36 cellular contexts compared by ENCODE assay signal in genomic region chr11:276219-276618, GRCh38. TPM values are rescaled to one million over a fixed set of nuclear protein-coding genes. Genes with fewer than 3 reads are reported as not detected.
"Had no signal": no experiment of that assay in that cellular context is flagged by ENCODE, and none has a peak within 500 bp of the region (broad histone marks: within the 10 kb centered on the region; RNA-seq: fewer than 3 reads in every experiment).

No MANE protein-coding gene starts in this region.

- H3K4me3 ChIP-seq: adrenal gland, body of pancreas, colonic mucosa, esophagus squamous epithelium, gastroesophageal sphincter, heart right ventricle had no signal

- H3K36me3 ChIP-seq: adrenal gland, colonic mucosa, esophagus squamous epithelium, gastroesophageal sphincter, heart right ventricle, WERI-Rb-1 had no signal

- H3K27ac Mint-ChIP-seq: activated B cell treated with CpG ODN at 0.5 μM for 24 hours; activated T-helper 17 cell treated with anti-CD3 and anti-CD28 coated beads, Interleukin-2, amount 50 U/mL, for 72 hours; T-helper 2 cell treated with Interferon-gamma antibody and Interleukin-4, amounts not matched to agents 5 μg/mL and 100 μg/mL, for 36 hours had no signal

- ATAC-seq: activated CD4-positive, CD25-positive, alpha-beta regulatory T cell treated with anti-CD3 and anti-CD28 coated beads, Interleukin-2, amount 50 U/mL, for 24 hours; activated CD8-positive, alpha-beta T cell treated with anti-CD3 and anti-CD28 coated beads for 36 hours; activated naive CD4-positive, alpha-beta T cell treated with anti-CD3 and anti-CD28 coated beads, Interleukin-2, amount 50 U/mL, for 72 hours; activated naive CD8-positive, alpha-beta T cell treated with anti-CD3 and anti-CD28 coated beads, Interleukin-2, amount 50 U/mL, for 24 hours; activated T-cell treated with anti-CD3 and anti-CD28 coated beads, Interleukin-2, amount 50 U/mL, for 4 hours; activated T-helper 17 cell treated with anti-CD3 and anti-CD28 coated beads, Interleukin-2, amount 50 U/mL, for 72 hours; body of pancreas; gastroesophageal sphincter; heart right ventricle; T-helper 17 cell had no signal

- H3K27me3 Mint-ChIP-seq: activated T-helper 17 cell treated with anti-CD3 and anti-CD28 coated beads, Interleukin-2, amount 50 U/mL, for 72 hours had no signal

- H3K9me3 ChIP-seq: adrenal gland, body of pancreas, colonic mucosa, esophagus squamous epithelium, gastroesophageal sphincter had no signal

- H3K27ac ChIP-seq: adrenal gland, body of pancreas, colonic mucosa, epithelial cell of prostate, esophagus squamous epithelium, gastroesophageal sphincter, WERI-Rb-1 had no signal

- H3K4me3 Mint-ChIP-seq: activated B cell treated with CpG ODN at 0.5 μM for 24 hours; activated CD8-positive, alpha-beta T cell treated with anti-CD3 and anti-CD28 coated beads for 36 hours; activated naive CD8-positive, alpha-beta T cell treated with anti-CD3 and anti-CD28 coated beads, Interleukin-2, amount 50 U/mL, for 24 hours; activated T-cell treated with anti-CD3 and anti-CD28 coated beads, Interleukin-2, amount 50 U/mL, for 4 hours; activated T-helper 17 cell treated with anti-CD3 and anti-CD28 coated beads, Interleukin-2, amount 50 U/mL, for 72 hours; T-helper 17 cell; T-helper 2 cell treated with Interferon-gamma antibody and Interleukin-4, amounts not matched to agents 5 μg/mL and 100 μg/mL, for 36 hours had no signal

- DNase-seq: activated B cell treated with CpG ODN at 0.5 μM for 24 hours; activated CD4-positive, alpha-beta T cell treated with anti-CD3 and anti-CD28 coated beads for 48 hours; activated CD4-positive, alpha-beta T cell treated with anti-CD3 and anti-CD28 coated beads, Interleukin-2, amount 50 U/mL, for 1 hour; activated CD4-positive, alpha-beta T cell treated with anti-CD3 and anti-CD28 coated beads, Interleukin-2, amount 50 U/mL, for 48 hours; activated CD8-positive, alpha-beta T cell treated with anti-CD3 and anti-CD28 coated beads for 36 hours; activated effector memory CD4-positive, alpha-beta T cell treated with Interleukin-2 at 50 U/mL for 16 hours; activated gamma-delta T cell treated with Interleukin-2 at 50 U/mL for 16 hours; activated naive CD4-positive, alpha-beta T cell treated with Interleukin-2 at 50 U/mL for 16 hours; activated naive CD8-positive, alpha-beta T cell treated with anti-CD3 and anti-CD28 coated beads, Interleukin-2, amount 50 U/mL, for 24 hours; activated T-cell treated with anti-CD3 and anti-CD28 coated beads, Interleukin-2, amount 50 U/mL, for 4 hours; amygdala; aorta; body of pancreas; caudate nucleus; colonic mucosa; effector CD8-positive, alpha-beta T cell; esophagus squamous epithelium; foreskin melanocyte; heart right ventricle; T-helper 1 cell; T-helper 17 cell; T1000; WERI-Rb-1 had no signal

RNA-seq across cellular contexts. Expression of gene NLRP6, which starts 2.0 kb away (rescaled TPM):
- total RNA-seq: dermis microvascular lymphatic vessel endothelial cell, endothelial cell of umbilical vein, fibroblast of lung, fibroblast of villous mesenchyme, glomerular endothelial cell had no signal
- polyA plus RNA-seq: endothelial cell of umbilical vein, fibroblast of lung had no signal

RNA-seq across cellular contexts. Expression of gene IFITM5, which starts 23.1 kb away (rescaled TPM):
- total RNA-seq: activated B cell treated with CpG ODN at 0.5 μM for 24 hours; activated CD8-positive, alpha-beta T cell treated with anti-CD3 and anti-CD28 coated beads for 36 hours; activated naive CD4-positive, alpha-beta T cell treated with anti-CD3 and anti-CD28 coated beads, Interleukin-2, amount 50 U/mL, for 72 hours; activated T-cell treated with anti-CD3 and anti-CD28 coated beads, Interleukin-2, amount 50 U/mL, for 4 hours; activated T-helper 17 cell treated with anti-CD3 and anti-CD28 coated beads, Interleukin-2, amount 50 U/mL, for 72 hours; adrenal gland; aorta; body of pancreas; colonic mucosa; dermis microvascular lymphatic vessel endothelial cell; endothelial cell of umbilical vein; esophagus squamous epithelium; fibroblast of villous mesenchyme; gastroesophageal sphincter; glomerular endothelial cell; heart right ventricle; T-helper 17 cell had no signal
- polyA plus RNA-seq: adrenal gland, aorta, endothelial cell of umbilical vein, esophagus, fibroblast of lung, heart right ventricle had no signal
